17 cellular contexts compared by ENCODE assay signal in the genomic region with DNA sequence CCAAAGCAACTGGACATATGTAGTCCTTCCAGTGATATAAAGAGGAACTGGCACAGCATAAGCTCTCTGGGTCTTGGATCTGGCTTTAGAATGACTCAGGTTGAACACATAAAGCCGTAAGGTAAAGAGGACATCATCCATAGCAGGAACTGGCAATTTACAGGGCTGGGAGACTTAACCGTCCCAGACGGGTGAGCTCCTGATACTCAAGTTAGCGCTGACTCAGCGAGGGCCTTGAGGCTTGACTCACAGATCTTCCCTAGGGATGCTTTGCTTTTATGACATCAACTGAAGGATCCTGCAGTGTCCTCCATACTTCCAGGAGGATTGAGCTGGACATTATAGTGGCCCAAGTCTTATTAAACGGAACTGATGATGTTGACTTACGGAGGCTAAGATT.
DNase-seq lines count a peak whose midpoint lies in the region; ATAC-seq, FAIRE-seq and TF ChIP-seq lines count a peak whose summit lies in the region.
"Had no signal": no experiment of that assay in that cellular context is flagged by ENCODE, and none has a peak within 500 bp of the region (broad histone marks: within the 10 kb centered on the region; RNA-seq: fewer than 3 reads in every experiment).

No MANE protein-coding gene starts in this region.

- H3K14ac ChIP-seq in H1 (ENCODE audit: insufficient read length): no peak overlapping the region

- no peak overlapping the region for H2BK120ac ChIP-seq in H1 (replicated peaks; ENCODE audit: low read depth, low read length)

- no peak for FAIRE-seq in H1 (lab: Jason Lieb, UNC)
- FAIRE-seq: GM12892 had no signal

- no peaks in the 10 kb centered on the region for H3K27me3 ChIP-seq in H1 (replicated peaks in 1 of 4; ENCODE audit: control insufficient read depth in 3 of 4, extremely low read depth in 1 of 4, insufficient read depth in 3 of 4, low read length in 3 of 4)
- H3K27me3 ChIP-seq: body of pancreas had no signal

- H2BK12ac ChIP-seq in H1 (ENCODE audit: low read depth, low read length): no peak overlapping the region

- no peak for TF ChIP-seq RAD21 in H1 (IDR thresholded peaks at IDR 0.05 in 1 of 2, conservative IDR thresholded peaks at IDR 0.05 in 1 of 2; ENCODE audit: low read depth in 2 of 2, low read length in 2 of 2)

- 96% methylated on average over 7 of the region's 7 CpGs; no CpG with 5 or more reads in 1 of the 2 experiments for WGBS in H1 (ENCODE audit: extremely low coverage in 1 of 2, insufficient coverage in 1 of 2, insufficient read length in 1 of 2, insufficient replicate concordance in 2 of 2, low coverage in 1 of 2, low lambda C conversion rate in 2 of 2, missing lambda C conversion rate in 1 of 2), 2 experiments

- peaks cover 0 to 5% (median 2%) of the 10 kb centered on the region in 4 experiments; a peak in 4 of 7 replicates for H3K4me1 ChIP-seq in H1 (replicated peaks in 1 of 4; ENCODE audit: control insufficient read depth in 3 of 4, insufficient read depth in 4 of 4, low read length in 3 of 4)
- H3K4me1 ChIP-seq in mucosa of descending colon (ENCODE audit: low read depth): peaks cover 17% of the 10 kb centered on the region

- no peak overlapping the region for H2BK5ac ChIP-seq in H1 (ENCODE audit: low read depth, low read length)

- H3K4me2 ChIP-seq in H1 (ENCODE audit: insufficient read depth in 1 of 2, low read depth in 2 of 2, low read length in 2 of 2): no peak overlapping the region

- H3K79me1 ChIP-seq in H1 (ENCODE audit: low read depth, low read length): no peaks in the 10 kb centered on the region

- H2AFZ ChIP-seq in H1 (ENCODE audit: low read length): no peak overlapping the region

- H4K8ac ChIP-seq in H1 (ENCODE audit: extremely low read depth, insufficient read depth, low read length): no peak overlapping the region

- H3K4me3 ChIP-seq in H1 (ENCODE audit: extremely low read depth in 1 of 4, insufficient read depth in 2 of 4, low read depth in 3 of 4, low read length in 4 of 4) (no peak overlapping the region), mucosa of descending colon (no peak overlapping the region)
- H3K4me3 ChIP-seq: body of pancreas had no signal

- TF ChIP-seq EP300 in H1 (IDR thresholded peaks at IDR 0.05; ENCODE audit: borderline replicate concordance in 1 of 2, low read depth in 2 of 2, low read length in 2 of 2): no peak

- no peaks in the 10 kb centered on the region for H3K36me3 ChIP-seq in H1 (ENCODE audit: control insufficient read depth in 2 of 4, insufficient read depth in 4 of 4, low read length in 3 of 4)
- H3K36me3 ChIP-seq in mucosa of descending colon (ENCODE audit: low read depth): no peaks in the 10 kb centered on the region

- no peaks in the 10 kb centered on the region for H3K79me2 ChIP-seq in H1 (ENCODE audit: control insufficient read depth in 1 of 2, insufficient read depth in 2 of 2, low read length in 2 of 2)

- no peaks in the 10 kb centered on the region for H4K20me1 ChIP-seq in H1 (replicated peaks in 1 of 2; ENCODE audit: control insufficient read depth in 1 of 2, insufficient read depth in 2 of 2, low read length in 2 of 2)

- intact Hi-C loops in mucosa of descending colon (cut with DNase I, micrococcal nuclease): no loop called here

- no peaks in the 10 kb centered on the region for H3K9me3 ChIP-seq in H1 (ENCODE audit: insufficient read depth in 2 of 2, low read depth in 1 of 2, low read length in 1 of 2)
- H3K9me3 ChIP-seq in mucosa of descending colon: no peaks in the 10 kb centered on the region
- H3K9me3 ChIP-seq: body of pancreas had no signal

- CTCF ChIA-PET in H1 (lab: Charles Lee; ENCODE audit: partially characterized antibody): interaction anchor here (0.5 to 2.0 kb wide), 2 partner anchors 21 to 1231 kb away, joined by 4 to 5 read pairs; no protein-coding TSS in a partner anchor

- no peak overlapping the region for H2BK15ac ChIP-seq in H1 (ENCODE audit: low read length)

- no peaks in the 10 kb centered on the region for H3K23me2 ChIP-seq in H1 (ENCODE audit: low read depth, low read length)

- no peak overlapping the region for H3K9ac ChIP-seq in H1 (replicated peaks in 1 of 4; ENCODE audit: extremely low read depth in 1 of 4, low read depth in 3 of 4, low read length in 3 of 4)

- TF ChIP-seq CTCF in H1 (IDR thresholded peaks at IDR 0.05; ENCODE audit: control extremely low read depth in 1 of 3, insufficient read depth in 1 of 3, low read depth in 1 of 3, low read length in 3 of 3) (no peak), mucosa of descending colon (IDR thresholded peaks at IDR 0.05) (no peak)

- peak; percentile 32 for ATAC-seq in mucosa of descending colon
- ATAC-seq: body of pancreas; stimulated activated naive B cell treated with anti-CD40 and anti-IgM and Interleukin-4, amounts not matched to agents 10 μg/mL and 1 μg/mL and 100 μg/mL, for 72 hours had no signal

- H4K91ac ChIP-seq in H1 (replicated peaks; ENCODE audit: insufficient read length, low read length): no peak overlapping the region

- no peak for TF ChIP-seq POLR2A in H1 (IDR thresholded peaks at IDR 0.05; ENCODE audit: control extremely low read depth in 1 of 2, low read depth in 2 of 2, low read length in 2 of 2)

- POLR2A ChIA-PET in H1 (lab: Charles Lee; ENCODE audit: partially characterized antibody): no interaction called here

- no peak overlapping the region for H3K56ac ChIP-seq in H1 (replicated peaks; ENCODE audit: insufficient read length, low read depth, low read length)

- no peak overlapping the region for H3K23ac ChIP-seq in H1 (ENCODE audit: insufficient read length)

- H3K27ac ChIP-seq in H1 (ENCODE audit: low read depth, low read length): no peak overlapping the region
- H3K27ac ChIP-seq: body of pancreas had no signal

- H2AK5ac ChIP-seq in H1 (ENCODE audit: low read depth, low read length): no peak overlapping the region

- DNase-seq in EH (ENCODE audit: low read depth) (peak; percentile 52), OCI-M1 (lab: John Stamatoyannopoulos, UW) (peak; percentile 15), H1 (ENCODE audit: low read depth in 1 of 2, low spot score in 2 of 2) (no peak), mucosa of descending colon (no peak), cerebellar nuclear complex (lab: John Stamatoyannopoulos, UW) (no peak), HCEC 1CT (no peak), NCI-H345 (lab: John Stamatoyannopoulos, UW) (no peak)
- DNase-seq: activated gamma-delta T cell; body of pancreas; CD4-positive, alpha-beta memory T cell; foreskin melanocyte; KG1; NCI-H1694 treated with DMSO at 0.1 percent for 48 hours; NCI-H510A; occipital lobe; stimulated activated naive B cell treated with anti-CD40 and anti-IgM and Interleukin-4, amounts not matched to agents 10 μg/mL and 1 μg/mL and 100 μg/mL, for 72 hours had no signal

- 0 out of 2 replicates have a peak overlapping the region, but pooled peaks have one; percentile 27 for H3K18ac ChIP-seq in H1 (ENCODE audit: extremely low read depth, low read length)

- no peak overlapping the region for H4K5ac ChIP-seq in H1 (ENCODE audit: insufficient read length, low read depth, low read length)

- H3K4ac ChIP-seq in H1 (replicated peaks; ENCODE audit: insufficient read length, low read depth, low read length): no peak overlapping the region

- no peak overlapping the region for H2BK20ac ChIP-seq in H1 (ENCODE audit: low read length)

TF ChIP-seq in H1, 55 proteins besides CTCF, POLR2A, EP300 and RAD21:
- TF ChIP-seq MAFK (IDR thresholded peaks at IDR 0.05; ENCODE audit: low read depth, low read length) (peak; percentile 51; the same call in 1 of the 2 replicates), JUND (IDR thresholded peaks at IDR 0.05; ENCODE audit: low read length) (no peak)

Comparison
In these comparisons a context has a peak if more than half of its experiments do, and no peak if none do; other contexts are left out.
1. DNase-seq: peak in EH (single experiment) and OCI-M1 (single experiment); none in H1 (0 of 2), mucosa of descending colon (0 of 3), cerebellar nuclear complex (0 of 2), HCEC 1CT (single experiment) and NCI-H345 (single experiment).